Comparison of ENCODE assay signal across 10 cellular contexts in genomic region chr11:48041877-48042698, GRCh38.
DNase-seq lines count a peak whose midpoint lies in the region; ATAC-seq and TF ChIP-seq lines count a peak whose summit lies in the region.
"Had no signal": no experiment of that assay in that cellular context is flagged by ENCODE, and none has a peak within 500 bp of the region (broad histone marks: within the 10 kb centered on the region; RNA-seq: fewer than 3 reads in every experiment).

No MANE protein-coding gene starts in this region.

- no peaks in the 10 kb centered on the region for H3K27me3 ChIP-seq in testis

- DNase-seq in activated naive CD4-positive, alpha-beta T cell treated with anti-CD3 and anti-CD28 coated beads, Interleukin-2, amount 10 ng/mL, durations not matched to agents 7 days and 5 days: no peak
- no peak for DNase-seq in activated naive CD4-positive, alpha-beta T cell treated with anti-CD3 and anti-CD28 coated beads, Interleukin-2, amount 50 U/mL, for 16 hours
- no peak for DNase-seq in activated naive CD8-positive, alpha-beta T cell treated with anti-CD3 and anti-CD28 coated beads, Interleukin-2, amount 10 ng/mL, durations not matched to agents 7 days and 5 days
- no peak for DNase-seq in mesothelial cell of epicardium (ENCODE audit: low spot score in 2 of 2, unreplicated experiment in 2 of 2)
- DNase-seq in testis: no peak
- DNase-seq in EL: no peak
- no peak for DNase-seq in NCI-H1417 treated with DMSO at 0.1 percent for 48 hours (lab: John Stamatoyannopoulos, UW)
- DNase-seq: effector CD8-positive, alpha-beta T cell; kidney glomerular epithelial cell had no signal

- H3K27me3 Mint-ChIP-seq in activated naive CD4-positive, alpha-beta T cell treated with anti-CD3 and anti-CD28 coated beads, Interleukin-2, amount 10 ng/mL, durations not matched to agents 7 days and 5 days: no peaks in the 10 kb centered on the region
- no peaks in the 10 kb centered on the region for H3K27me3 Mint-ChIP-seq in activated naive CD8-positive, alpha-beta T cell treated with anti-CD3 and anti-CD28 coated beads, Interleukin-2, amount 10 ng/mL, durations not matched to agents 7 days and 5 days
- H3K27me3 Mint-ChIP-seq in mesothelial cell of epicardium (ENCODE audit: low read depth): no peaks in the 10 kb centered on the region

- no peaks in the 10 kb centered on the region for H3K4me1 ChIP-seq in testis

- peak overlapping the region; percentile 92 for H3K27ac ChIP-seq in temporal lobe (ENCODE audit: low read depth, low read length)
- H3K27ac ChIP-seq in testis: no peak overlapping the region

- POLR2A ChIA-PET in activated naive CD8-positive, alpha-beta T cell treated with anti-CD3 and anti-CD28 coated beads, Interleukin-2, amount 10 ng/mL, durations not matched to agents 7 days and 5 days (lab: Charles Lee): interaction anchor here (0.5 to 2.7 kb wide), 6 partner anchors 10 to 93 kb away, joined by 3 to 16 read pairs (median 4); no protein-coding TSS in a partner anchor

- peaks cover 55% of the 10 kb centered on the region for H3K36me3 Mint-ChIP-seq in activated naive CD4-positive, alpha-beta T cell treated with anti-CD3 and anti-CD28 coated beads, Interleukin-2, amount 10 ng/mL, durations not matched to agents 7 days and 5 days
- H3K36me3 Mint-ChIP-seq in activated naive CD8-positive, alpha-beta T cell treated with anti-CD3 and anti-CD28 coated beads, Interleukin-2, amount 10 ng/mL, durations not matched to agents 7 days and 5 days: peaks cover 20% of the 10 kb centered on the region
- no peaks in the 10 kb centered on the region for H3K36me3 Mint-ChIP-seq in mesothelial cell of epicardium

- TF ChIP-seq CTCF in mesothelial cell of epicardium (IDR thresholded peaks at IDR 0.05; ENCODE audit: unreplicated experiment) (no peak), testis (IDR thresholded peaks at IDR 0.05) (no peak)

- no peaks in the 10 kb centered on the region for H3K36me3 ChIP-seq in testis (ENCODE audit: low read depth, missing control alignments)

- intact Hi-C loops in testis (cut with DNase I; ENCODE audit: low total_unique reads): no loop called here

- CTCF ChIA-PET in activated naive CD4-positive, alpha-beta T cell treated with anti-CD3 and anti-CD28 coated beads, Interleukin-2, amount 10 ng/mL, durations not matched to agents 7 days and 5 days (lab: Charles Lee): interaction anchor here (1.0 to 2.5 kb wide), 4 partner anchors 9 to 66 kb away, joined by 5 to 13 read pairs (median 6); no protein-coding TSS in a partner anchor

- no peaks in the 10 kb centered on the region for H3K9me3 ChIP-seq in testis

- peak overlapping the region; percentile 54 for H3K27ac Mint-ChIP-seq in activated naive CD4-positive, alpha-beta T cell treated with anti-CD3 and anti-CD28 coated beads, Interleukin-2, amount 10 ng/mL, durations not matched to agents 7 days and 5 days
- peak overlapping the region; percentile 40 for H3K27ac Mint-ChIP-seq in activated naive CD8-positive, alpha-beta T cell treated with anti-CD3 and anti-CD28 coated beads, Interleukin-2, amount 10 ng/mL, durations not matched to agents 7 days and 5 days
- peak overlapping the region; percentile 72 for H3K27ac Mint-ChIP-seq in mesothelial cell of epicardium

- 79 to 83% methylated on average over 5 of the region's 5 CpGs for WGBS in testis, 2 donors

- peaks cover 70% of the 10 kb centered on the region for H3K4me1 Mint-ChIP-seq in activated naive CD4-positive, alpha-beta T cell treated with anti-CD3 and anti-CD28 coated beads, Interleukin-2, amount 10 ng/mL, durations not matched to agents 7 days and 5 days
- peaks cover 45% of the 10 kb centered on the region for H3K4me1 Mint-ChIP-seq in activated naive CD8-positive, alpha-beta T cell treated with anti-CD3 and anti-CD28 coated beads, Interleukin-2, amount 10 ng/mL, durations not matched to agents 7 days and 5 days
- H3K4me1 Mint-ChIP-seq in mesothelial cell of epicardium: peaks cover 15% of the 10 kb centered on the region

- ATAC-seq in activated naive CD8-positive, alpha-beta T cell treated with anti-CD3 and anti-CD28 coated beads, Interleukin-2, amount 10 ng/mL, durations not matched to agents 7 days and 5 days (ENCODE audit: low read depth): no peak

- no peaks in the 10 kb centered on the region for H3K9me3 Mint-ChIP-seq in activated naive CD4-positive, alpha-beta T cell treated with anti-CD3 and anti-CD28 coated beads, Interleukin-2, amount 10 ng/mL, durations not matched to agents 7 days and 5 days
- no peaks in the 10 kb centered on the region for H3K9me3 Mint-ChIP-seq in activated naive CD8-positive, alpha-beta T cell treated with anti-CD3 and anti-CD28 coated beads, Interleukin-2, amount 10 ng/mL, durations not matched to agents 7 days and 5 days
- no peaks in the 10 kb centered on the region for H3K9me3 Mint-ChIP-seq in mesothelial cell of epicardium

- H3K4me3 Mint-ChIP-seq in activated naive CD4-positive, alpha-beta T cell treated with anti-CD3 and anti-CD28 coated beads, Interleukin-2, amount 10 ng/mL, durations not matched to agents 7 days and 5 days: no peak overlapping the region
- peak overlapping the region; percentile 11 for H3K4me3 Mint-ChIP-seq in activated naive CD8-positive, alpha-beta T cell treated with anti-CD3 and anti-CD28 coated beads, Interleukin-2, amount 10 ng/mL, durations not matched to agents 7 days and 5 days
- no peak overlapping the region for H3K4me3 Mint-ChIP-seq in mesothelial cell of epicardium

- H3K4me3 ChIP-seq in testis: no peak overlapping the region

- TF ChIP-seq POLR2A in testis (IDR thresholded peaks at IDR 0.05): no peak
